ENCODE assay signal across 7 cellular contexts in the genomic region with DNA sequence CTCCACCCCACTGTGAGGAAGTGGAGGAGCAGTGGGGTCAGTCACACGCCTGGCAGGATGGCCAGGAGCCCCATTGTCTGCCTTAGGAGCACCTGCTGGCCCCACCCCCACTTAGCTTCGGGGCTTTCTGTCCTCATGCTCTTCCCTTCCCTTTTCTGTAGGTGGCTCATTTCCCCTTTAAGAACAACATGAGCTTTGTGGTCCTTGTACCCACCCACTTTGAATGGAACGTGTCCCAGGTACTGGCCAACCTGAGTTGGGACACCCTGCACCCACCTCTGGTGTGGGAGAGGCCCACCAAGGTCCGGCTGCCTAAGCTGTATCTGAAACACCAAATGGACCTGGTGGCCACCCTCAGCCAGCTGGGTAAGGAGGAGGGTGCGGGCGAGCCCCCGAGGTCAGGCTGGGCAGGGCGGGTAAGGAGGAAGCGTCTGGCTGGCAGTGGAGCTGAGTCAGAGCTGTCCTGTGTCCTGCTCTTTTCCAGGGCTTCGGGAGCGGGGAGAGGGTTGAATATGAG. TPM values are rescaled to one million over a fixed set of nuclear protein-coding genes. Genes with fewer than 3 reads are reported as not detected.
A peak's percentile ranks its signal among the peaks of the same experiment; 100 is the strongest.
DNase-seq lines count a peak whose midpoint lies in the region; ATAC-seq and TF ChIP-seq lines count a peak whose summit lies in the region.

No MANE protein-coding gene starts in this region.

- no peak overlapping the region for H2BK5ac ChIP-seq in H9 (ENCODE audit: insufficient read length, low read length)
- H2BK5ac ChIP-seq in trophoblast cell (ENCODE audit: low read depth, low read length, poor library complexity) = no peak overlapping the region

- no peaks in the 10 kb centered on the region for H3K9me3 Mint-ChIP-seq in H9
- H3K9me3 Mint-ChIP-seq in stimulated activated memory B cell treated with anti-CD40 and anti-IgM and Interleukin-4, amounts not matched to agents 10 μg/mL and 1 μg/mL and 100 μg/mL, for 72 hours = no peaks in the 10 kb centered on the region

- H3K27ac ChIP-seq in H9 (ENCODE audit: insufficient read length, low read depth, low read length) (no peak overlapping the region), Peyer's patch (peak overlapping the region; percentile 39 to 61 (median 54)), heart left ventricle (peak overlapping the region in 4 of 12 donors; percentile 5 to 87 (median 19)), trophoblast cell (ENCODE audit: low read depth, low read length) (no peak overlapping the region)

- no peak overlapping the region for H3K9ac ChIP-seq in H9 (ENCODE audit: extremely low read depth, insufficient read length, low read length)
- no peak overlapping the region for H3K9ac ChIP-seq in trophoblast cell (ENCODE audit: low read length)

- H3K79me2 ChIP-seq in H9 (ENCODE audit: insufficient read depth, low read length) (no peaks in the 10 kb centered on the region), trophoblast cell (ENCODE audit: control insufficient read depth, insufficient read depth, low read length, poor library complexity) (no peaks in the 10 kb centered on the region)

- H3K18ac ChIP-seq in H9 (ENCODE audit: insufficient read length, low read depth, low read length) = no peak overlapping the region
- no peak overlapping the region for H3K18ac ChIP-seq in trophoblast cell (ENCODE audit: low read length)

- H4K91ac ChIP-seq in H9 (ENCODE audit: insufficient read length, low read depth, low read length) (no peak overlapping the region), trophoblast cell (ENCODE audit: low read depth, low read length) (no peak overlapping the region)

- no peak overlapping the region for H3K23ac ChIP-seq in H9 (ENCODE audit: insufficient read length, low read depth, low read length)
- no peak overlapping the region for H3K23ac ChIP-seq in trophoblast cell (ENCODE audit: low read length)

- H3K4me3 ChIP-seq in Peyer's patch = peak overlapping the region in 3 of 4 donors; percentile 2 to 31 (median 22)
- peak overlapping the region in 1 of 12 donors; percentile 36 for H3K4me3 ChIP-seq in heart left ventricle
- H3K4me3 ChIP-seq in trophoblast cell (ENCODE audit: low read depth, low read length) = no peak overlapping the region

- H3K4me2 ChIP-seq in H9 (ENCODE audit: insufficient read depth, insufficient read length, low read length) (no peak overlapping the region), trophoblast cell (ENCODE audit: low read length) (no peak overlapping the region)

- no CpG with 5 or more reads among the region's 11 CpGs for WGBS in H9 (ENCODE audit: extremely low coverage, insufficient read length, low lambda C conversion rate)
- WGBS in heart left ventricle, 4 donors = 40 to 64% (median 59%) methylated on average over 4 to 11 of the region's 11 CpGs
- WGBS in trophoblast cell (ENCODE audit: extremely low coverage, insufficient coverage, insufficient read length) = no CpG with 5 or more reads among the region's 11 CpGs

- H3K23me2 ChIP-seq in H9 (ENCODE audit: insufficient read length, low read depth, low read length, poor library complexity, severe bottlenecking) = no peaks in the 10 kb centered on the region

- no peak overlapping the region for H2BK15ac ChIP-seq in H9 (ENCODE audit: low read depth, low read length)

- no peak overlapping the region for H2BK120ac ChIP-seq in H9 (ENCODE audit: low read depth, low read length, poor library complexity, severe bottlenecking)
- H2BK120ac ChIP-seq in trophoblast cell (ENCODE audit: insufficient read depth, low read length, poor library complexity) = no peak overlapping the region

- H3K36me3 Mint-ChIP-seq in H9 (ENCODE audit: insufficient read depth in 1 of 3, low read depth in 3 of 3) = no peaks in the 10 kb centered on the region
- no peaks in the 10 kb centered on the region for H3K36me3 Mint-ChIP-seq in stimulated activated memory B cell treated with anti-CD40 and anti-IgM and Interleukin-4, amounts not matched to agents 10 μg/mL and 1 μg/mL and 100 μg/mL, for 72 hours

- peak in 1 of 2 donors; percentile 10 for TF ChIP-seq POLR2A in Peyer's patch (IDR thresholded peaks at IDR 0.05)
- no peak for TF ChIP-seq POLR2A in heart left ventricle (IDR thresholded peaks at IDR 0.05)

- no peaks in the 10 kb centered on the region; the same call in 1 of the 2 replicates for H3K27me3 Mint-ChIP-seq in H9 (ENCODE audit: low read depth)
- no peaks in the 10 kb centered on the region for H3K27me3 Mint-ChIP-seq in stimulated activated memory B cell treated with anti-CD40 and anti-IgM and Interleukin-4, amounts not matched to agents 10 μg/mL and 1 μg/mL and 100 μg/mL, for 72 hours

- H3K27ac Mint-ChIP-seq in H9 = peak overlapping the region in 2 of 3 experiments; percentile 7 to 47; a peak in 2 of 7 replicates
- peak overlapping the region; percentile 79 for H3K27ac Mint-ChIP-seq in stimulated activated memory B cell treated with anti-CD40 and anti-IgM and Interleukin-4, amounts not matched to agents 10 μg/mL and 1 μg/mL and 100 μg/mL, for 72 hours

- H3K27me3 ChIP-seq in H9 (ENCODE audit: insufficient read depth, low read length) = no peaks in the 10 kb centered on the region
- H3K27me3 ChIP-seq in Peyer's patch = no peaks in the 10 kb centered on the region
- H3K27me3 ChIP-seq in heart left ventricle = no peaks in the 10 kb centered on the region
- H3K27me3 ChIP-seq in trophoblast cell (ENCODE audit: insufficient read depth, low read length) = no peaks in the 10 kb centered on the region

- DNase-seq in H9 (peak; percentile 76), Peyer's patch (peak; percentile 62 to 82 (median 78)), heart left ventricle (peak in 1 of 5 donors; percentile 72), trophoblast cell (no peak), hepatic stellate cell (ENCODE audit: low spot score) (no peak)

- no peak overlapping the region for H4K5ac ChIP-seq in H9 (ENCODE audit: insufficient read length, low read depth, low read length)

- TF ChIP-seq CTCF in H9 (conservative IDR thresholded peaks at IDR 0.05) (no peak), Peyer's patch (IDR thresholded peaks at IDR 0.05) (peak in 1 of 6 experiments; percentile 7), heart left ventricle (IDR thresholded peaks at IDR 0.05) (no peak)

- no peak overlapping the region for H3K4ac ChIP-seq in H9 (ENCODE audit: low read depth, low read length)
- no peak overlapping the region for H3K4ac ChIP-seq in trophoblast cell (ENCODE audit: low read depth, low read length)

- H3K14ac ChIP-seq in H9 (ENCODE audit: insufficient read depth, low read length) = peak overlapping the region; percentile 39; the same call in 1 of the 2 replicates
- H3K14ac ChIP-seq in trophoblast cell (ENCODE audit: low read length) = no peak overlapping the region

- ATAC-seq in heart left ventricle = peak; percentile 53 to 78 (median 64)
- ATAC-seq in stimulated activated memory B cell treated with anti-CD40 and anti-IgM and Interleukin-4, amounts not matched to agents 10 μg/mL and 1 μg/mL and 100 μg/mL, for 72 hours = peak; percentile 74
- no peak for ATAC-seq in GM21381 (IDR thresholded peaks at IDR 0.05; ENCODE audit: unreplicated experiment)

- H3K4me1 ChIP-seq in H9 (ENCODE audit: insufficient read depth, low read length) = no peaks in the 10 kb centered on the region
- peaks cover 0 to 26% (median 2%) of the 10 kb centered on the region in 4 donors for H3K4me1 ChIP-seq in Peyer's patch
- H3K4me1 ChIP-seq in heart left ventricle = peaks cover 0 to 22% (median 0%) of the 10 kb centered on the region in 12 donors
- peaks cover 0 to 6% of the 10 kb centered on the region in 2 experiments for H3K4me1 ChIP-seq in trophoblast cell (ENCODE audit: control insufficient read depth in 1 of 2, insufficient read depth in 2 of 2, low read length in 2 of 2)

- H4K20me1 ChIP-seq in H9 (ENCODE audit: control insufficient read depth, insufficient read depth, insufficient read length) = no peaks in the 10 kb centered on the region

- H3T11ph ChIP-seq in H9 (ENCODE audit: low read length) = no peak overlapping the region

- no peaks in the 10 kb centered on the region for H3K36me3 ChIP-seq in Peyer's patch
- no peaks in the 10 kb centered on the region for H3K36me3 ChIP-seq in heart left ventricle
- no peaks in the 10 kb centered on the region for H3K36me3 ChIP-seq in trophoblast cell (ENCODE audit: control insufficient read depth in 1 of 2, insufficient read depth in 2 of 2, low read length in 2 of 2)

- H4K8ac ChIP-seq in H9 (replicated peaks; ENCODE audit: insufficient read length, low read depth, low read length) (no peak overlapping the region), trophoblast cell (ENCODE audit: low read depth, low read length) (no peak overlapping the region)

- H2AFZ ChIP-seq in H9 (ENCODE audit: low read length) (no peak overlapping the region), trophoblast cell (ENCODE audit: insufficient read depth, low read length, poor library complexity) (no peak overlapping the region)

- H2BK12ac ChIP-seq in H9 (ENCODE audit: insufficient read length, low read depth, low read length) (no peak overlapping the region), trophoblast cell (ENCODE audit: low read length) (no peak overlapping the region)

- no peaks in the 10 kb centered on the region for H3K79me1 ChIP-seq in H9 (ENCODE audit: insufficient read depth, low read depth, low read length, poor library complexity, severe bottlenecking)
- no peaks in the 10 kb centered on the region for H3K79me1 ChIP-seq in trophoblast cell (ENCODE audit: low read length)

- H3K9me3 ChIP-seq in H9 (ENCODE audit: control insufficient read depth, low read depth, low read length) = no peaks in the 10 kb centered on the region
- no peaks in the 10 kb centered on the region for H3K9me3 ChIP-seq in Peyer's patch
- H3K9me3 ChIP-seq in heart left ventricle = no peaks in the 10 kb centered on the region
- H3K9me3 ChIP-seq in trophoblast cell (ENCODE audit: insufficient read depth, low read depth, low read length) = no peaks in the 10 kb centered on the region

- H2BK20ac ChIP-seq in H9 (ENCODE audit: low read depth, low read length, poor library complexity, severe bottlenecking) = no peak overlapping the region

- no peak overlapping the region for H3K56ac ChIP-seq in H9 (ENCODE audit: insufficient read length, low read depth, low read length)

- H2AK5ac ChIP-seq in H9 (ENCODE audit: insufficient read length, low read length) (no peak overlapping the region), trophoblast cell (ENCODE audit: low read length) (no peak overlapping the region)

- H3K4me3 Mint-ChIP-seq in H9 = peak overlapping the region in 1 of 2 experiments; percentile 42; a peak in 2 of 5 replicates
- H3K4me3 Mint-ChIP-seq in stimulated activated memory B cell treated with anti-CD40 and anti-IgM and Interleukin-4, amounts not matched to agents 10 μg/mL and 1 μg/mL and 100 μg/mL, for 72 hours = peak overlapping the region; percentile 63

- intact Hi-C loops in heart left ventricle (cut with DNase I) = no loop called here

- peaks cover 21 to 28% of the 10 kb centered on the region in 2 experiments for H3K4me1 Mint-ChIP-seq in H9
- H3K4me1 Mint-ChIP-seq in stimulated activated memory B cell treated with anti-CD40 and anti-IgM and Interleukin-4, amounts not matched to agents 10 μg/mL and 1 μg/mL and 100 μg/mL, for 72 hours = peaks cover 10% of the 10 kb centered on the region

- H4K12ac ChIP-seq in trophoblast cell (ENCODE audit: low read depth, low read length) = no peak overlapping the region

RNA-seq across cellular contexts. Expression of a gene that starts 9.4 kb away (rescaled TPM):
- 19.6 and 22.5 TPM in 2 replicates for total RNA-seq in H9 (2021)
- 100 to 1,000 TPM in 1 of 4 donors, 10 to 100 TPM in 3; 28.7 to 306 (median 81.6) TPM for total RNA-seq in Peyer's patch
- 100 to 1,000 TPM in 5 of 9 donors, 10 to 100 TPM in 4; 67.5 to 460 (median 103) TPM for total RNA-seq in heart left ventricle
- 100 to 1,000 TPM; 101 to 125 TPM for polyA plus RNA-seq in heart left ventricle
- polyA plus RNA-seq in trophoblast cell (2013) = 2.2 and 2.3 TPM in 2 replicates

RNA-seq across cellular contexts. Expression of a gene that starts 9.8 kb away (rescaled TPM):
- total RNA-seq in H9 (2021) = 0.50 and 0.68 TPM in 2 replicates
- total RNA-seq in Peyer's patch = 1 to 10 TPM; 4.0 to 9.6 (median 5.6) TPM
- total RNA-seq in heart left ventricle = 1 to 10 TPM in 2 of 9 donors, under 1 TPM in 6, not detected in 1; 0.25 to 1.8 (median 0.77) TPM
- polyA plus RNA-seq in heart left ventricle = 1 to 10 TPM in 1 of 2 donors, under 1 TPM in 1; 0.65 to 1.4 TPM
- polyA plus RNA-seq in trophoblast cell (2013) = 0.06 and 0.08 TPM in 2 replicates

RNA-seq across cellular contexts. Expression of a gene that starts 28.0 kb away (rescaled TPM):
- total RNA-seq in H9 (2021) = 20.2 and 22.5 TPM in 2 replicates
- total RNA-seq in Peyer's patch = 10 to 100 TPM; 37.1 to 83.3 (median 59.2) TPM
- 10 to 100 TPM in 4 of 9 donors, 1 to 10 TPM in 5; 7.2 to 29.0 (median 9.3) TPM for total RNA-seq in heart left ventricle
- 10 to 100 TPM in 1 of 2 donors, 1 to 10 TPM in 1; 9.1 to 12.5 TPM for polyA plus RNA-seq in heart left ventricle
- 5.0 and 5.2 TPM in 2 replicates for polyA plus RNA-seq in trophoblast cell (2013)

RNA-seq across cellular contexts. Expression of a gene that starts 42.3 kb away (rescaled TPM):
- total RNA-seq in H9 (2021) = 1.3 and 1.5 TPM in 2 replicates
- 10 to 100 TPM in 3 of 4 donors, 1 to 10 TPM in 1; 8.3 to 37.8 (median 19.5) TPM for total RNA-seq in Peyer's patch
- 1 to 10 TPM; 1.5 to 6.1 (median 2.3) TPM for total RNA-seq in heart left ventricle
- 1 to 10 TPM; 1.5 to 3.3 TPM for polyA plus RNA-seq in heart left ventricle
- polyA plus RNA-seq in trophoblast cell (2013) = 2.0 and 2.1 TPM in 2 replicates

Comparison
In these comparisons a context has a peak if more than half of its experiments do, and no peak if none do; other contexts are left out.
1. DNase-seq: peak in H9 (single experiment) and Peyer's patch (3 of 3); none in trophoblast cell (0 of 2) and hepatic stellate cell (single experiment).
2. H3K27ac ChIP-seq: peak in Peyer's patch (4 of 4); none in H9 (single experiment) and trophoblast cell (single experiment).